In the genomic region with DNA sequence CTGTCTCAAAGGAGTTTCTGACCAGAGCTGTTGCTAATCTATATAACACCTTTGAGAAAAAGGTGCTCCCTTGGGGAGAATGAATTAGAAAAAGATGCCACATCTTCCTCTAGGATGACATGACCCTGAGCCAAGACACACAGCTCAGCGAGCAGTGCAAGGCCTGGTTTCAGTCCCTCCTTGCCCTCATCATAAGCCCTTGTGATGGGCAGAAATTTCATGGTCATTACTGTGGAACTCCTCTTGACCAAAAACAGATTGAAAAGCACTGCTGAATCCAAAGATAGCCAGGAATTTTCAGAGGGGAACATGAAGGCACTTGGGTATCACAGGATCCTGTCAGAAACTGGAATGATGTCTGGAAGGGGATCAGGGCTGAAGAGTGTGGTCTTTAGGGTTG, we compare ENCODE assay signal across 27 cellular contexts.
"Had no signal": no experiment of that assay in that cellular context is flagged by ENCODE, and none has a peak within 500 bp of the region (broad histone marks: within the 10 kb centered on the region; RNA-seq: fewer than 3 reads in every experiment).

No MANE protein-coding gene starts in this region.

- H3K9me3 ChIP-seq: ovary, thoracic aorta, thyroid gland, upper lobe of left lung, vagina had no signal

- DNase-seq: natural killer cell; occipital lobe; ovary; posterior cingulate gyrus; psoas muscle; right cardiac atrium; small intestine; stimulated activated CD4-positive, alpha-beta T cell treated with anti-CD3 and anti-CD28 coated beads, Interleukin-15, amount 100 ng/mL, for 24 hours; stimulated activated CD4-positive, alpha-beta T cell treated with anti-CD3 and anti-CD28 coated beads, Interleukin-2, amount 100 ng/mL, for 24 hours; stimulated activated CD4-positive, alpha-beta T cell treated with anti-CD3 and anti-CD28 coated beads, Interleukin-2, amount 100 ng/mL, for 48 hours; stimulated activated CD4-positive, alpha-beta T cell treated with anti-CD3 and anti-CD28 coated beads, Interleukin-4, amount 100 ng/mL, for 24 hours; stimulated activated naive B cell treated with anti-CD40 and anti-IgM and Interleukin-4, amounts not matched to agents 10 μg/mL and 1 μg/mL and 100 μg/mL, for 72 hours; stimulated activated naive CD4-positive, alpha-beta T cell treated with Interleukin-2 at 50 U/mL for 16 hours; stomach; thyroid gland; trophoblast cell; upper lobe of left lung had no signal

- H3K9me3 Mint-ChIP-seq: natural killer cell, neural progenitor cell had no signal

- H3K4me1 Mint-ChIP-seq: natural killer cell; nephron; stimulated activated effector memory CD8-positive, alpha-beta T cell treated with anti-CD3 and anti-CD28 coated beads, Interleukin-12 subunit alpha, Interleukin-12 subunit beta, amount 100 ng/mL, for 72 hours; stimulated activated naive B cell treated with anti-CD40 and anti-IgM and Interleukin-4, amounts not matched to agents 10 μg/mL and 1 μg/mL and 100 μg/mL, for 72 hours had no signal

- H3K4me3 Mint-ChIP-seq: natural killer cell; nephron; neural progenitor cell; stimulated activated effector memory CD8-positive, alpha-beta T cell treated with anti-CD3 and anti-CD28 coated beads, Interleukin-12 subunit alpha, Interleukin-12 subunit beta, amount 100 ng/mL, for 72 hours; stimulated activated naive B cell treated with anti-CD40 and anti-IgM and Interleukin-4, amounts not matched to agents 10 μg/mL and 1 μg/mL and 100 μg/mL, for 72 hours; stimulated activated naive CD8-positive, alpha-beta T cell treated with anti-CD3 and anti-CD28 coated beads, Interleukin-15, Interleukin-2, amounts not matched to agents 100 ng/mL and 50 ng/mL, for 24 hours had no signal

- H3K4me3 ChIP-seq: neural progenitor cell, ovary, psoas muscle, stomach, thoracic aorta, thyroid gland, tibial nerve, upper lobe of left lung, vagina had no signal

- H3K79me2 ChIP-seq: parathyroid adenoma had no signal

- H3K27me3 ChIP-seq: neural progenitor cell, ovary, thyroid gland, tibial nerve, upper lobe of left lung, vagina had no signal

- H3K4me2 ChIP-seq: neural progenitor cell had no signal

- H3K27ac Mint-ChIP-seq: natural killer cell; nephron; neural progenitor cell; progenitor cell of endocrine pancreas; stimulated activated effector memory CD8-positive, alpha-beta T cell treated with anti-CD3 and anti-CD28 coated beads, Interleukin-12 subunit alpha, Interleukin-12 subunit beta, amount 100 ng/mL, for 72 hours; stimulated activated naive B cell treated with anti-CD40 and anti-IgM and Interleukin-4, amounts not matched to agents 10 μg/mL and 1 μg/mL and 100 μg/mL, for 72 hours; stimulated activated naive CD8-positive, alpha-beta T cell treated with anti-CD3 and anti-CD28 coated beads, Interleukin-15, Interleukin-2, amounts not matched to agents 100 ng/mL and 50 ng/mL, for 24 hours had no signal

- H2AFZ ChIP-seq: neural progenitor cell, parathyroid adenoma had no signal

- H3K27ac ChIP-seq: neural progenitor cell, ovary, parathyroid adenoma, psoas muscle, stomach, thoracic aorta, thyroid gland, tibial nerve, upper lobe of left lung, vagina had no signal

- ATAC-seq: natural killer cell; right cardiac atrium; sciatic nerve; stimulated activated effector memory CD8-positive, alpha-beta T cell treated with anti-CD3 and anti-CD28 coated beads, Interleukin-12 subunit alpha, Interleukin-12 subunit beta, amount 100 ng/mL, for 72 hours; stimulated activated naive B cell treated with anti-CD40 and anti-IgM and Interleukin-4, amounts not matched to agents 10 μg/mL and 1 μg/mL and 100 μg/mL, for 72 hours had no signal

- H3K36me3 ChIP-seq: neural progenitor cell, ovary, stomach, thoracic aorta, thyroid gland, tibial nerve, upper lobe of left lung, vagina had no signal

- H3K36me3 Mint-ChIP-seq: natural killer cell; neural progenitor cell; stimulated activated effector memory CD8-positive, alpha-beta T cell treated with anti-CD3 and anti-CD28 coated beads, Interleukin-12 subunit alpha, Interleukin-12 subunit beta, amount 100 ng/mL, for 72 hours; stimulated activated naive B cell treated with anti-CD40 and anti-IgM and Interleukin-4, amounts not matched to agents 10 μg/mL and 1 μg/mL and 100 μg/mL, for 72 hours had no signal

- H3K9ac ChIP-seq: neural progenitor cell, parathyroid adenoma had no signal

- H3K4me1 ChIP-seq: neural progenitor cell, psoas muscle, stomach, thyroid gland, tibial nerve, upper lobe of left lung, vagina had no signal
